25 cellular contexts compared by ENCODE assay signal in genomic region chr2:83747141-83747540, GRCh38.
"Had no signal": no experiment of that assay in that cellular context is flagged by ENCODE, and none has a peak within 500 bp of the region (broad histone marks: within the 10 kb centered on the region; RNA-seq: fewer than 3 reads in every experiment).

No MANE protein-coding gene starts in this region.

- ATAC-seq: left cardiac atrium; left lobe of liver; lower lobe of right lung; natural killer cell; right cardiac atrium; sciatic nerve; stimulated activated memory B cell treated with anti-CD40 and anti-IgM and Interleukin-4, amounts not matched to agents 10 μg/mL and 1 μg/mL and 100 μg/mL, for 72 hours; stimulated activated naive CD8-positive, alpha-beta T cell treated with anti-CD3 and anti-CD28 coated beads, Interleukin-15, amount 100 ng/mL, for 72 hours had no signal

- H3K4me3 ChIP-seq: lower lobe of right lung, neural progenitor cell, ovary, skin epidermis, spleen, transverse colon, upper lobe of left lung, vagina had no signal

- DNase-seq: hippocampal formation; kidney glomerular epithelial cell; left cardiac atrium; lower lobe of right lung; mammary epithelial cell; mesenchymal stem cell; naive B cell; natural killer cell; nephron progenitor cell; occipital lobe; ovary; right cardiac atrium; spleen; stimulated activated CD4-positive, alpha-beta T cell treated with anti-CD3 and anti-CD28 coated beads, Interleukin-4, amount 100 ng/mL, for 24 hours; stimulated activated naive CD4-positive, alpha-beta T cell treated with Interleukin-2 at 50 U/mL for 16 hours; stimulated activated naive CD8-positive, alpha-beta T cell treated with anti-CD3 and anti-CD28 coated beads, Interleukin-15, amount 100 ng/mL, for 72 hours; substantia nigra; transverse colon had no signal
